Comparison of ENCODE assay signal across 16 cellular contexts in genomic region chr10:18719811-18720210, GRCh38.
"Had no signal": no experiment of that assay in that cellular context is flagged by ENCODE, and none has a peak within 500 bp of the region (broad histone marks: within the 10 kb centered on the region; RNA-seq: fewer than 3 reads in every experiment).

No MANE protein-coding gene starts in this region.

- H3K27me3 ChIP-seq: esophagus squamous epithelium, gastroesophageal sphincter, tibial nerve, uterus had no signal

- DNase-seq: activated CD4-positive, alpha-beta memory T cell treated with anti-CD3 and anti-CD28 coated beads for 36 hours; activated CD4-positive, alpha-beta T cell treated with anti-CD3 and anti-CD28 coated beads for 36 hours; activated T-cell treated with anti-CD3 and anti-CD28 coated beads, Interleukin-2, amount 50 U/mL, for 24 hours; cortex of kidney; effector CD4-positive, alpha-beta T cell; esophagus squamous epithelium; heart right ventricle; islet precursor cell; naive B cell; stimulated activated CD4-positive, alpha-beta T cell treated with anti-CD3 and anti-CD28 coated beads, Interleukin-2, amount 100 ng/mL, for 48 hours; T-helper 17 cell; uterus had no signal

- ATAC-seq: activated CD4-positive, alpha-beta T cell treated with anti-CD3 and anti-CD28 coated beads for 36 hours; gastroesophageal sphincter; heart right ventricle; stimulated activated memory B cell treated with anti-CD40 and anti-IgM and Interleukin-4, amounts not matched to agents 10 μg/mL and 1 μg/mL and 100 μg/mL, for 72 hours; T-helper 17 cell had no signal

- H3K4me1 ChIP-seq: esophagus squamous epithelium, gastroesophageal sphincter, heart right ventricle, parathyroid adenoma, tibial nerve, uterus had no signal

- H3K27ac ChIP-seq: esophagus squamous epithelium, gastroesophageal sphincter, heart right ventricle, parathyroid adenoma, tibial nerve, uterus had no signal
